Comparison of ENCODE assay signal across 1 cellular context in genomic region chr11:14312736-14313438, GRCh38.
TF ChIP-seq lines count a peak whose summit lies in the region.

No MANE protein-coding gene starts in this region.

TF ChIP-seq in IMR-90, 13 proteins besides CTCF, POLR2A, EP300 and RAD21 (continued from another document):
- TF ChIP-seq SMC3 (IDR thresholded peaks at IDR 0.05; ENCODE audit: low read depth, low read length) = no peak
